18 cellular contexts compared by ENCODE assay signal in genomic region chr1:47686731-47687617, GRCh38.
A peak's percentile ranks its signal among the peaks of the same experiment; 100 is the strongest.
DNase-seq lines count a peak whose midpoint lies in the region; ATAC-seq and TF ChIP-seq lines count a peak whose summit lies in the region.
"Had no signal": no experiment of that assay in that cellular context is flagged by ENCODE, and none has a peak within 500 bp of the region (broad histone marks: within the 10 kb centered on the region; RNA-seq: fewer than 3 reads in every experiment).

No MANE protein-coding gene starts in this region.

- DNase-seq in LoVo (ENCODE audit: low spot score) (peak; percentile 21), ecto neural progenitor cell (ENCODE audit: low spot score) (peak; percentile 53), tibial artery (peak in 1 of 2 donors; percentile 10), COLO668 (lab: John Stamatoyannopoulos, UW; ENCODE audit: unreplicated experiment) (no peak)
- DNase-seq in activated CD8-positive, alpha-beta T cell treated with anti-CD3 and anti-CD28 coated beads for 36 hours, result no peak
- DNase-seq: activated CD4-positive, alpha-beta T cell treated with anti-CD3 and anti-CD28 coated beads, Interleukin-2, amount 50 U/mL, for 48 hours; amniotic stem cell; C1 segment of cervical spinal cord; left cardiac atrium; MG63; NCI-H1930; NCI-H526 had no signal

- ATAC-seq in activated CD8-positive, alpha-beta T cell treated with anti-CD3 and anti-CD28 coated beads for 36 hours, result no peak
- ATAC-seq in GM18520 (IDR thresholded peaks at IDR 0.05; ENCODE audit: unreplicated experiment), result no peak
- ATAC-seq: activated T-helper 17 cell treated with anti-CD3 and anti-CD28 coated beads, Interleukin-2, amount 50 U/mL, for 72 hours; left cardiac atrium had no signal

- POLR2A ChIA-PET in activated CD8-positive, alpha-beta T cell treated with anti-CD3 and anti-CD28 coated beads for 36 hours (lab: Charles Lee), result interaction anchor here (0.7 to 1.0 kb wide), 2 partner anchors 10 to 19 kb away, joined by 4 to 5 read pairs; no protein-coding TSS in a partner anchor

- H3K27me3 Mint-ChIP-seq in activated CD8-positive, alpha-beta T cell treated with anti-CD3 and anti-CD28 coated beads for 36 hours, result peaks cover 13% of the 10 kb centered on the region

- H3K4me1 ChIP-seq in mesodermal cell (ENCODE audit: control insufficient read depth, insufficient read depth, low read length, poor library complexity, severe bottlenecking) (peaks cover 38% of the 10 kb centered on the region), tibial artery (peaks cover 0 to 39% (median 21%) of the 10 kb centered on the region in 4 donors)

- H3K9me3 ChIP-seq in mesodermal cell (ENCODE audit: control insufficient read depth, low read length) (no peaks in the 10 kb centered on the region), tibial artery (no peaks in the 10 kb centered on the region)
- H3K9me3 ChIP-seq: MG63, prostate gland had no signal

- intact Hi-C loops in tibial artery (cut with DNase I; ENCODE audit: low total_unique reads), result loop anchor here (10.0 kb wide), 1 partner anchor 112 kb away; no protein-coding TSS in a partner anchor
- intact Hi-C loops in activated CD8-positive, alpha-beta T cell treated with anti-CD3 and anti-CD28 coated beads for 36 hours (cut with micrococcal nuclease), result no loop called here

- H3K4me1 Mint-ChIP-seq in activated CD8-positive, alpha-beta T cell treated with anti-CD3 and anti-CD28 coated beads for 36 hours (ENCODE audit: low read depth), result no peaks in the 10 kb centered on the region
- H3K4me1 Mint-ChIP-seq: activated T-helper 17 cell treated with anti-CD3 and anti-CD28 coated beads, Interleukin-2, amount 50 U/mL, for 72 hours had no signal

- H3K4me3 ChIP-seq in mesodermal cell (ENCODE audit: extremely low read depth, insufficient read depth, low read length, poor library complexity, severe bottlenecking) (no peak overlapping the region), tibial artery (no peak overlapping the region)
- H3K4me3 ChIP-seq: MG63, PC-9, prostate gland had no signal

- no peak overlapping the region for H3K27ac Mint-ChIP-seq in activated CD8-positive, alpha-beta T cell treated with anti-CD3 and anti-CD28 coated beads for 36 hours
- H3K27ac Mint-ChIP-seq: activated T-helper 17 cell treated with anti-CD3 and anti-CD28 coated beads, Interleukin-2, amount 50 U/mL, for 72 hours had no signal

- 56 to 59% methylated on average over 7 to 8 of the region's 14 CpGs for WGBS in mesodermal cell (ENCODE audit: insufficient coverage in 2 of 2), 2 experiments

- CTCF ChIA-PET in activated CD8-positive, alpha-beta T cell treated with anti-CD3 and anti-CD28 coated beads for 36 hours (lab: Charles Lee), result no interaction called here

- H3K36me3 Mint-ChIP-seq in activated CD8-positive, alpha-beta T cell treated with anti-CD3 and anti-CD28 coated beads for 36 hours (ENCODE audit: low read depth), result no peaks in the 10 kb centered on the region

- no peak overlapping the region for H3K4me3 Mint-ChIP-seq in activated CD8-positive, alpha-beta T cell treated with anti-CD3 and anti-CD28 coated beads for 36 hours
- H3K4me3 Mint-ChIP-seq: activated T-helper 17 cell treated with anti-CD3 and anti-CD28 coated beads, Interleukin-2, amount 50 U/mL, for 72 hours had no signal

- H3K27me3 ChIP-seq in tibial artery, result no peaks in the 10 kb centered on the region
- H3K27me3 ChIP-seq: MG63 had no signal

- no peak for TF ChIP-seq CTCF in tibial artery (IDR thresholded peaks at IDR 0.05)
- no peak for TF ChIP-seq CTCF in activated CD8-positive, alpha-beta T cell treated with anti-CD3 and anti-CD28 coated beads for 36 hours (IDR thresholded peaks at IDR 0.05)

- H3K27ac ChIP-seq in mesodermal cell (ENCODE audit: low read depth, low read length, severe bottlenecking) (peak overlapping the region; percentile 78), tibial artery (peak overlapping the region; percentile 84 to 85)
- H3K27ac ChIP-seq: epithelial cell of prostate, PC-9, prostate gland had no signal

- H3K9me3 Mint-ChIP-seq in activated CD8-positive, alpha-beta T cell treated with anti-CD3 and anti-CD28 coated beads for 36 hours, result no peaks in the 10 kb centered on the region
- H3K9me3 Mint-ChIP-seq: activated T-helper 17 cell treated with anti-CD3 and anti-CD28 coated beads, Interleukin-2, amount 50 U/mL, for 72 hours had no signal

- no peaks in the 10 kb centered on the region for H3K36me3 ChIP-seq in mesodermal cell (ENCODE audit: control insufficient read depth, insufficient read depth, low read length)
- no peaks in the 10 kb centered on the region for H3K36me3 ChIP-seq in tibial artery
- H3K36me3 ChIP-seq: MG63, prostate gland had no signal

Comparison
In these comparisons a context has a peak if more than half of its experiments do, and no peak if none do; other contexts are left out.
1. DNase-seq: peak in LoVo (single experiment) and ecto neural progenitor cell (single experiment); none in activated CD8-positive, alpha-beta T cell treated with anti-CD3 and anti-CD28 coated beads for 36 hours (single experiment) and COLO668 (single experiment).